2 cellular contexts compared by ENCODE assay signal in genomic region chr22:49966716-49967332, GRCh38.
TF ChIP-seq lines count a peak whose summit lies in the region.

No MANE protein-coding gene starts in this region.

TF ChIP-seq in IMR-90, 13 proteins besides CTCF, POLR2A, EP300 and RAD21 (continued from another document):
- TF ChIP-seq MXI1 (IDR thresholded peaks at IDR 0.05; ENCODE audit: borderline replicate concordance, low read depth, low read length): peak; percentile 55; the same call in 1 of the 2 replicates
TF ChIP-seq in IMR-90: peak in this region for 3.

TF ChIP-seq in HEK293T, 16 proteins besides CTCF, POLR2A, EP300 and RAD21 (continued from another document):
- TF ChIP-seq PKNOX1 (IDR thresholded peaks at IDR 0.05) (no peak), ARNT (IDR thresholded peaks at IDR 0.05) (no peak), SP1 (IDR thresholded peaks at IDR 0.05) (no peak), L3MBTL2 (conservative IDR thresholded peaks at IDR 0.05) (no peak), FOXA1 (IDR thresholded peaks at IDR 0.05) (no peak), CTBP1 (IDR thresholded peaks at IDR 0.05; ENCODE audit: borderline replicate concordance) (no peak), FOXM1 (IDR thresholded peaks at IDR 0.05; ENCODE audit: borderline replicate concordance) (no peak), HDGF (IDR thresholded peaks at IDR 0.05; ENCODE audit: borderline replicate concordance) (no peak), TARDBP (IDR thresholded peaks at IDR 0.05) (no peak), ELF4 (IDR thresholded peaks at IDR 0.05) (no peak), ZNF384 (IDR thresholded peaks at IDR 0.05) (no peak), NFRKB (IDR thresholded peaks at IDR 0.05) (no peak), BHLHE40 (IDR thresholded peaks at IDR 0.05; ENCODE audit: borderline replicate concordance) (no peak), LEF1 (IDR thresholded peaks at IDR 0.05; ENCODE audit: borderline replicate concordance) (no peak), SUZ12 (IDR thresholded peaks at IDR 0.05) (no peak)
